15 cellular contexts compared by ENCODE assay signal in the genomic region with DNA sequence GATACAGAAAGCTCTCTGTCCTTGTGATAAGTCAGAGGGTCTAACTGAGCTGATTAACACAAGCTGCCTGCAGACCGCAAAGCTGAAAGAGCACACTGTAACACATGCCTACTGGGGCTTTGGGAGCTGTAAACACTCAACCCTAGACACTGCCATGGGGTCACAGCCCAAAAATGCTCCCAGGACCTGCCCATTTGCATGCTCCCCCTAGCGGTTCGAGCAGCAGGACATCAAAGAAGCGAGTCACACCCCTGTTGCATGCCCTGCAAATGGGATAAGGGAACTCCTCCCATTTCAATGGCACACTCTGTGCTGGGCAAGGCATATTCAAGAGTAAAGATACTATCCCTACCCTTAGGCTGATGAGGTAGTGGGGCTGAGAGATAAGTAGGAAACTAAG. TPM values are rescaled to one million over a fixed set of nuclear protein-coding genes. Genes with fewer than 3 reads are reported as not detected.
A peak's percentile ranks its signal among the peaks of the same experiment; 100 is the strongest.
DNase-seq lines count a peak whose midpoint lies in the region; ATAC-seq and TF ChIP-seq lines count a peak whose summit lies in the region.
"Had no signal": no experiment of that assay in that cellular context is flagged by ENCODE, and none has a peak within 500 bp of the region (broad histone marks: within the 10 kb centered on the region; RNA-seq: fewer than 3 reads in every experiment).

No MANE protein-coding gene starts in this region.

- H3K27ac ChIP-seq in Peyer's patch, result no peak overlapping the region
- H3K27ac ChIP-seq: stomach had no signal

- peaks cover 0 to 13% (median 3%) of the 10 kb centered on the region in 7 donors for H3K9me3 Mint-ChIP-seq in CD14-positive monocyte
- H3K9me3 Mint-ChIP-seq in activated T-helper 2 cell treated with anti-CD3 and anti-CD28 coated beads, Interferon-gamma antibody, Interleukin-2, Interleukin-4, amounts not matched to agents 10 μg/mL and 5 μg/mL and 100 μg/mL, durations not matched to agents 14 hours and 24 hours and 36 hours, result no peaks in the 10 kb centered on the region

- no peak overlapping the region for H3K4me3 ChIP-seq in BJ (ENCODE audit: low read depth, low read length)
- H3K4me3 ChIP-seq in GM12875 (ENCODE audit: low read depth, low read length), result no peak overlapping the region
- H3K4me3 ChIP-seq in NT2/D1 (ENCODE audit: insufficient read length, low read depth), result no peak overlapping the region
- H3K4me3 ChIP-seq in epithelial cell of esophagus (ENCODE audit: low read length), result no peak overlapping the region
- H3K4me3 ChIP-seq in Peyer's patch, result no peak overlapping the region
- H3K4me3 ChIP-seq: stomach had no signal

- TF ChIP-seq CTCF in BJ (IDR thresholded peaks at IDR 0.05; ENCODE audit: insufficient read depth, low read depth, low read length), result peak; percentile 22; the same call in 1 of the 2 replicates
- TF ChIP-seq CTCF in GM12875 (IDR thresholded peaks at IDR 0.05; ENCODE audit: borderline replicate concordance, insufficient read depth, low read depth, low read length), result peak; percentile 67
- TF ChIP-seq CTCF in epithelial cell of esophagus (IDR thresholded peaks at IDR 0.05; ENCODE audit: insufficient read depth, low read depth, low read length, missing control alignments), result peak; percentile 50
- TF ChIP-seq CTCF in CD14-positive monocyte (IDR thresholded peaks at IDR 0.05), result no peak
- TF ChIP-seq CTCF in Peyer's patch (IDR thresholded peaks at IDR 0.05), result no peak

- intact Hi-C loops in CD14-positive monocyte (cut with micrococcal nuclease), result no loop called here
- intact Hi-C loops in activated T-helper 2 cell treated with anti-CD3 and anti-CD28 coated beads, Interferon-gamma antibody, Interleukin-2, Interleukin-4, amounts not matched to agents 10 μg/mL and 5 μg/mL and 100 μg/mL, durations not matched to agents 14 hours and 24 hours and 36 hours (cut with micrococcal nuclease), result no loop called here

- no peak overlapping the region for H3K4me3 Mint-ChIP-seq in CD14-positive monocyte
- H3K4me3 Mint-ChIP-seq in activated T-helper 2 cell treated with anti-CD3 and anti-CD28 coated beads, Interferon-gamma antibody, Interleukin-2, Interleukin-4, amounts not matched to agents 10 μg/mL and 5 μg/mL and 100 μg/mL, durations not matched to agents 14 hours and 24 hours and 36 hours (ENCODE audit: low read depth), result no peak overlapping the region
- H3K4me3 Mint-ChIP-seq: activated CD4-positive, alpha-beta memory T cell treated with anti-CD3 and anti-CD28 coated beads for 36 hours; activated naive CD4-positive, alpha-beta T cell treated with anti-CD3 and anti-CD28 coated beads, Interleukin-2, amount 50 U/mL, for 24 hours; CD4-positive, CD25-positive, alpha-beta regulatory T cell; T-cell had no signal

- no peaks in the 10 kb centered on the region for H3K36me3 ChIP-seq in BJ (ENCODE audit: control insufficient read depth, insufficient read depth, low read length)
- H3K36me3 ChIP-seq in NT2/D1 (ENCODE audit: insufficient read depth, insufficient read length, low read length), result no peaks in the 10 kb centered on the region
- no peaks in the 10 kb centered on the region for H3K36me3 ChIP-seq in Peyer's patch
- H3K36me3 ChIP-seq: stomach had no signal

- no peaks in the 10 kb centered on the region for H3K36me3 Mint-ChIP-seq in CD14-positive monocyte
- no peaks in the 10 kb centered on the region for H3K36me3 Mint-ChIP-seq in activated T-helper 2 cell treated with anti-CD3 and anti-CD28 coated beads, Interferon-gamma antibody, Interleukin-2, Interleukin-4, amounts not matched to agents 10 μg/mL and 5 μg/mL and 100 μg/mL, durations not matched to agents 14 hours and 24 hours and 36 hours (ENCODE audit: low read depth)
- H3K36me3 Mint-ChIP-seq: activated CD4-positive, alpha-beta memory T cell treated with anti-CD3 and anti-CD28 coated beads for 36 hours; activated naive CD4-positive, alpha-beta T cell treated with anti-CD3 and anti-CD28 coated beads, Interleukin-2, amount 50 U/mL, for 24 hours; CD4-positive, CD25-positive, alpha-beta regulatory T cell; T-cell had no signal

- no peak for ATAC-seq in GM19397 (IDR thresholded peaks at IDR 0.05; ENCODE audit: unreplicated experiment)
- ATAC-seq: T-cell had no signal

- H3K4me1 ChIP-seq in NT2/D1 (ENCODE audit: insufficient read depth, insufficient read length) (no peaks in the 10 kb centered on the region), Peyer's patch (no peaks in the 10 kb centered on the region)
- H3K4me1 ChIP-seq: stomach had no signal

- CTCF ChIA-PET in BJ (lab: Yijun Ruan, JAX), result no interaction called here

- peaks cover 0 to 4% (median 2%) of the 10 kb centered on the region in 3 donors for H3K27me3 Mint-ChIP-seq in CD14-positive monocyte (ENCODE audit: low read depth in 3 of 3)
- H3K27me3 Mint-ChIP-seq in activated T-helper 2 cell treated with anti-CD3 and anti-CD28 coated beads, Interferon-gamma antibody, Interleukin-2, Interleukin-4, amounts not matched to agents 10 μg/mL and 5 μg/mL and 100 μg/mL, durations not matched to agents 14 hours and 24 hours and 36 hours (ENCODE audit: low read depth), result no peaks in the 10 kb centered on the region

- no peak for TF ChIP-seq POLR2A in Peyer's patch (IDR thresholded peaks at IDR 0.05)

- H3K27ac Mint-ChIP-seq in CD14-positive monocyte, result no peak overlapping the region
- no peak overlapping the region for H3K27ac Mint-ChIP-seq in activated T-helper 2 cell treated with anti-CD3 and anti-CD28 coated beads, Interferon-gamma antibody, Interleukin-2, Interleukin-4, amounts not matched to agents 10 μg/mL and 5 μg/mL and 100 μg/mL, durations not matched to agents 14 hours and 24 hours and 36 hours
- H3K27ac Mint-ChIP-seq: activated CD4-positive, alpha-beta memory T cell treated with anti-CD3 and anti-CD28 coated beads for 36 hours; activated naive CD4-positive, alpha-beta T cell treated with anti-CD3 and anti-CD28 coated beads, Interleukin-2, amount 50 U/mL, for 24 hours; CD4-positive, CD25-positive, alpha-beta regulatory T cell; T-cell had no signal

- H3K9me3 ChIP-seq in NT2/D1 (ENCODE audit: insufficient read depth, low read length), result no peaks in the 10 kb centered on the region
- H3K9me3 ChIP-seq in Peyer's patch, result no peaks in the 10 kb centered on the region
- H3K9me3 ChIP-seq: stomach had no signal

- POLR2A ChIA-PET in BJ (lab: Charles Lee), result no interaction called here

- no peaks in the 10 kb centered on the region for H3K4me1 Mint-ChIP-seq in CD14-positive monocyte
- no peaks in the 10 kb centered on the region for H3K4me1 Mint-ChIP-seq in activated T-helper 2 cell treated with anti-CD3 and anti-CD28 coated beads, Interferon-gamma antibody, Interleukin-2, Interleukin-4, amounts not matched to agents 10 μg/mL and 5 μg/mL and 100 μg/mL, durations not matched to agents 14 hours and 24 hours and 36 hours (ENCODE audit: low read depth)
- H3K4me1 Mint-ChIP-seq: activated naive CD4-positive, alpha-beta T cell treated with anti-CD3 and anti-CD28 coated beads, Interleukin-2, amount 50 U/mL, for 24 hours; CD4-positive, CD25-positive, alpha-beta regulatory T cell; T-cell had no signal

- H3K27me3 ChIP-seq in BJ (ENCODE audit: control insufficient read depth, insufficient read depth, low read length), result no peaks in the 10 kb centered on the region
- no peaks in the 10 kb centered on the region for H3K27me3 ChIP-seq in NT2/D1 (ENCODE audit: insufficient read depth, insufficient read length)
- no peaks in the 10 kb centered on the region for H3K27me3 ChIP-seq in Peyer's patch

- H3K9ac ChIP-seq in NT2/D1 (ENCODE audit: insufficient read length, low read depth), result no peak overlapping the region

- DNase-seq in BJ (ENCODE audit: low read depth) (no peak), NT2/D1 (ENCODE audit: low read depth, low spot score) (peak; percentile 23), epithelial cell of esophagus (ENCODE audit: low read depth) (peak; percentile 40), CD14-positive monocyte (ENCODE audit: low spot score) (no peak), Peyer's patch (no peak)
- no peak for DNase-seq in activated T-helper 2 cell treated with anti-CD3 and anti-CD28 coated beads, Interferon-gamma antibody, Interleukin-2, Interleukin-4, amounts not matched to agents 10 μg/mL and 5 μg/mL and 100 μg/mL, durations not matched to agents 14 hours and 24 hours and 36 hours (ENCODE audit: low spot score)
- DNase-seq: activated CD4-positive, alpha-beta memory T cell treated with anti-CD3 and anti-CD28 coated beads for 36 hours; Kasumi-1; stimulated activated CD4-positive, alpha-beta T cell treated with anti-CD3 and anti-CD28 coated beads, Interleukin-4, amount 100 ng/mL, for 24 hours; stomach; T-cell had no signal

RNA-seq across cellular contexts. Expression of a gene that starts 22.8 kb away (rescaled TPM):
- polyA plus RNA-seq in BJ (2011; rRNA removed) (not detected in 2 replicates), CD14-positive monocyte (not detected)
- not detected in 2 replicates for polyA minus RNA-seq in BJ (2011; rRNA and poly(A)+ RNA removed)
- not detected in 2 replicates for total RNA-seq in activated T-helper 2 cell treated with anti-CD3 and anti-CD28 coated beads, Interferon-gamma antibody, Interleukin-2, Interleukin-4, amounts not matched to agents 10 μg/mL and 5 μg/mL and 100 μg/mL, durations not matched to agents 14 hours and 24 hours and 36 hours
- total RNA-seq in Peyer's patch, result not detected
- total RNA-seq: activated CD4-positive, alpha-beta memory T cell treated with anti-CD3 and anti-CD28 coated beads for 36 hours; CD4-positive, CD25-positive, alpha-beta regulatory T cell; stomach; T-cell had no signal
- polyA plus RNA-seq: CD4-positive, CD25-positive, alpha-beta regulatory T cell had no signal

RNA-seq across cellular contexts. Expression of a gene that starts 29.5 kb away (rescaled TPM):
- not detected in 2 replicates for polyA plus RNA-seq in BJ (2011; rRNA removed)
- polyA minus RNA-seq in BJ (2011; rRNA and poly(A)+ RNA removed), result 0.28 TPM in 1 of 2 replicates, not detected in the other
- polyA plus RNA-seq in CD14-positive monocyte, result not detected
- not detected in 2 replicates for total RNA-seq in activated T-helper 2 cell treated with anti-CD3 and anti-CD28 coated beads, Interferon-gamma antibody, Interleukin-2, Interleukin-4, amounts not matched to agents 10 μg/mL and 5 μg/mL and 100 μg/mL, durations not matched to agents 14 hours and 24 hours and 36 hours
- total RNA-seq in Peyer's patch, result not detected
- total RNA-seq: activated CD4-positive, alpha-beta memory T cell treated with anti-CD3 and anti-CD28 coated beads for 36 hours; CD4-positive, CD25-positive, alpha-beta regulatory T cell; stomach; T-cell had no signal
- polyA plus RNA-seq: CD4-positive, CD25-positive, alpha-beta regulatory T cell had no signal

RNA-seq across cellular contexts. Expression of a gene that starts 33.2 kb away (rescaled TPM):
- polyA plus RNA-seq in BJ (2011; rRNA removed) (not detected in 2 replicates), CD14-positive monocyte (not detected)
- polyA minus RNA-seq in BJ (2011; rRNA and poly(A)+ RNA removed), result not detected in 2 replicates
- not detected in 2 replicates for total RNA-seq in activated T-helper 2 cell treated with anti-CD3 and anti-CD28 coated beads, Interferon-gamma antibody, Interleukin-2, Interleukin-4, amounts not matched to agents 10 μg/mL and 5 μg/mL and 100 μg/mL, durations not matched to agents 14 hours and 24 hours and 36 hours
- total RNA-seq in Peyer's patch, result not detected
- total RNA-seq: activated CD4-positive, alpha-beta memory T cell treated with anti-CD3 and anti-CD28 coated beads for 36 hours; CD4-positive, CD25-positive, alpha-beta regulatory T cell; stomach; T-cell had no signal
- polyA plus RNA-seq: CD4-positive, CD25-positive, alpha-beta regulatory T cell; stomach had no signal

RNA-seq across cellular contexts. Expression of a gene that starts 36.5 kb away (rescaled TPM):
- polyA plus RNA-seq in BJ (2011; rRNA removed) (not detected in 2 replicates), CD14-positive monocyte (not detected)
- not detected in 2 replicates for polyA minus RNA-seq in BJ (2011; rRNA and poly(A)+ RNA removed)
- not detected in 2 replicates for total RNA-seq in activated T-helper 2 cell treated with anti-CD3 and anti-CD28 coated beads, Interferon-gamma antibody, Interleukin-2, Interleukin-4, amounts not matched to agents 10 μg/mL and 5 μg/mL and 100 μg/mL, durations not matched to agents 14 hours and 24 hours and 36 hours
- not detected for total RNA-seq in Peyer's patch
- total RNA-seq: activated CD4-positive, alpha-beta memory T cell treated with anti-CD3 and anti-CD28 coated beads for 36 hours; CD4-positive, CD25-positive, alpha-beta regulatory T cell; stomach; T-cell had no signal
- polyA plus RNA-seq: CD4-positive, CD25-positive, alpha-beta regulatory T cell had no signal

RNA-seq across cellular contexts. Expression of a gene that starts 56.2 kb away (rescaled TPM):
- polyA plus RNA-seq in BJ (2011; rRNA removed), result not detected in 2 replicates
- polyA minus RNA-seq in BJ (2011; rRNA and poly(A)+ RNA removed), result not detected in 2 replicates
- not detected for polyA plus RNA-seq in CD14-positive monocyte
- total RNA-seq in activated T-helper 2 cell treated with anti-CD3 and anti-CD28 coated beads, Interferon-gamma antibody, Interleukin-2, Interleukin-4, amounts not matched to agents 10 μg/mL and 5 μg/mL and 100 μg/mL, durations not matched to agents 14 hours and 24 hours and 36 hours, result not detected in 2 replicates
- total RNA-seq in Peyer's patch, result not detected
- total RNA-seq: activated CD4-positive, alpha-beta memory T cell treated with anti-CD3 and anti-CD28 coated beads for 36 hours; CD4-positive, CD25-positive, alpha-beta regulatory T cell; stomach; T-cell had no signal
- polyA plus RNA-seq: CD4-positive, CD25-positive, alpha-beta regulatory T cell; stomach had no signal

Comparison
In these comparisons a context has a peak if more than half of its experiments do, and no peak if none do; other contexts are left out.
1. DNase-seq: peak in NT2/D1 (single experiment) and epithelial cell of esophagus (single experiment); none in BJ (single experiment), CD14-positive monocyte (single experiment), activated T-helper 2 cell treated with anti-CD3 and anti-CD28 coated beads, Interferon-gamma antibody, Interleukin-2, Interleukin-4, amounts not matched to agents 10 μg/mL and 5 μg/mL and 100 μg/mL, durations not matched to agents 14 hours and 24 hours and 36 hours (single experiment) and Peyer's patch (0 of 3).
2. CTCF ChIP-seq: peak in BJ (single experiment), GM12875 (single experiment) and epithelial cell of esophagus (single experiment); none in CD14-positive monocyte (single experiment) and Peyer's patch (0 of 6).